In the genomic region with DNA sequence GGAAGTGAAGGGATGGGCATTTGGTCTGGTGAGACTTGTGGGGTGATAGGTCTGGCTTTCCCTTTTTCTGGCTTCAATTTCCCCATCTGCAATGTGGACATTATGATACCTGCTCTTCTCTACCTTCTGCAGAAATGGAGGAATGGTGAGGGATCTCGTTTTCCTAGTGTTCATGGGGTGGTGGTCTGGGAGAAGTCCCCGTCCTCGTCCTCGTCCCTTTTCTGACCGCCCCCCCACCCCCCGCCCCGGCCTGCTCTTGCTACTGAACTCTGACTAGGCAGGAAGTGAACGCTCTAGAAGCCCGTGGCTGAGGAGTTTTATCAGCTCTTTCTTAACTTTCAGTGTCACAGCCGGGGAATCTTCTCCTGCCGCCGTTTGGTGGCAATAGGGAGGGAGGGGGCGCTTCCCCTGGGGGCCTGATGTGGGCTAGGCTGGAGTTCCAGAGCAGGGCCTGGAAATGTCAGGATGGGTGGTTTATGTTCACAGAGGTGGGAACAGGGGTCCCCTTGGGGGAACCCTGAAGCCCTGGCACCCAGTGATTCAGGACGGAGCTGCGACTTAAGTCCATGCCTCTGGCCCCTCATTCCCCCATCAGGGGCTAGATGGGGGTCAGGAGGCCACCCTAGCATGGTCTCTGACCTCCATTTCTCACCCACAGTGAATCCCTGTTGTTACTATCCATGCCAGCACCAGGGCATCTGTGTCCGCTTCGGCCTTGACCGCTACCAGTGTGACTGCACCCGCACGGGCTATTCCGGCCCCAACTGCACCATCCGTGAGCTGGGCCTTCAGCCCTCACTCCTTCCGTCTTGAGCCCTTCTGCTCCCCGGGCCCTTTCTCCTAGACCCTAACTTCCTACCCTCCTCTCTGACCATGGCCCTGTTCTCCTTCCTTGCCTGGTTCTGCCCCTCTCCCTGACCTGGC, we compare ENCODE assay signal across 1 cellular context.
TF ChIP-seq lines count a peak whose summit lies in the region.

No MANE protein-coding gene starts in this region.

TF ChIP-seq in endothelial cell of umbilical vein, 7 proteins besides CTCF, POLR2A, EP300 and RAD21 (continued from another document):
- no peak for TF ChIP-seq MYC (IDR thresholded peaks at IDR 0.05; ENCODE audit: low read depth, low read length)
TF ChIP-seq in endothelial cell of umbilical vein: peak in this region for 0.
